8 cellular contexts compared by ENCODE assay signal in genomic region chr4:48698029-48698901, GRCh38.
A peak's percentile ranks its signal among the peaks of the same experiment; 100 is the strongest.
DNase-seq lines count a peak whose midpoint lies in the region; ATAC-seq lines count a peak whose summit lies in the region.

No MANE protein-coding gene starts in this region.

- H2AK5ac ChIP-seq in trophoblast cell (ENCODE audit: low read length): no peak overlapping the region

- no peaks in the 10 kb centered on the region for H3K36me3 ChIP-seq in trophoblast cell (ENCODE audit: control insufficient read depth in 1 of 2, insufficient read depth in 2 of 2, low read length in 2 of 2)

- no peak overlapping the region for H3K27ac ChIP-seq in trophoblast cell (ENCODE audit: low read depth, low read length)

- H2BK12ac ChIP-seq in trophoblast cell (ENCODE audit: low read length): no peak overlapping the region

- H3K27me3 ChIP-seq in trophoblast cell (ENCODE audit: insufficient read depth, low read length): no peaks in the 10 kb centered on the region

- H3K9ac ChIP-seq in trophoblast cell (ENCODE audit: low read length): no peak overlapping the region

- H3K18ac ChIP-seq in trophoblast cell (ENCODE audit: low read length): no peak overlapping the region

- no peak for ATAC-seq in GM21390 (IDR thresholded peaks at IDR 0.05; ENCODE audit: unreplicated experiment)

- H3K4me1 ChIP-seq in trophoblast cell (ENCODE audit: control insufficient read depth in 1 of 2, insufficient read depth in 2 of 2, low read length in 2 of 2): peaks cover 2 to 6% of the 10 kb centered on the region in 2 experiments

- no CpG with 5 or more reads among the region's 4 CpGs for WGBS in trophoblast cell (ENCODE audit: extremely low coverage, insufficient coverage, insufficient read length)

- H2BK5ac ChIP-seq in trophoblast cell (ENCODE audit: low read depth, low read length, poor library complexity): no peak overlapping the region

- H3K4me2 ChIP-seq in trophoblast cell (ENCODE audit: low read length): no peak overlapping the region

- H3K23ac ChIP-seq in trophoblast cell (ENCODE audit: low read length): no peak overlapping the region

- no peaks in the 10 kb centered on the region for H3K79me2 ChIP-seq in trophoblast cell (ENCODE audit: control insufficient read depth, insufficient read depth, low read length, poor library complexity)

- no peaks in the 10 kb centered on the region for H3K9me3 ChIP-seq in trophoblast cell (ENCODE audit: insufficient read depth, low read depth, low read length)

- H3K4me3 ChIP-seq in trophoblast cell (ENCODE audit: low read depth, low read length): no peak overlapping the region

- no peak overlapping the region for H3K4ac ChIP-seq in trophoblast cell (ENCODE audit: low read depth, low read length)

- H4K12ac ChIP-seq in trophoblast cell (ENCODE audit: low read depth, low read length): no peak overlapping the region

- no peak overlapping the region for H2AFZ ChIP-seq in trophoblast cell (ENCODE audit: insufficient read depth, low read length, poor library complexity)

- no peak overlapping the region for H4K91ac ChIP-seq in trophoblast cell (ENCODE audit: low read depth, low read length)

- no peaks in the 10 kb centered on the region for H3K79me1 ChIP-seq in trophoblast cell (ENCODE audit: low read length)

- DNase-seq in GM04503 (ENCODE audit: low read depth) (peak; percentile 68), RKO (ENCODE audit: low spot score) (peak; percentile 69), fibroblast of the conjunctiva (ENCODE audit: low read depth) (peak; percentile 61), trophoblast cell (peak; percentile 82 to 94), hippocampal formation (lab: John Stamatoyannopoulos, UW) (no peak), midbrain (lab: John Stamatoyannopoulos, UW) (no peak)
- DNase-seq in stimulated activated CD4-positive, alpha-beta T cell treated with anti-CD3 and anti-CD28 coated beads, Interleukin-2, amount 100 ng/mL, for 24 hours: no peak

- no peak overlapping the region for H2BK120ac ChIP-seq in trophoblast cell (ENCODE audit: insufficient read depth, low read length, poor library complexity)

- H4K8ac ChIP-seq in trophoblast cell (ENCODE audit: low read depth, low read length): no peak overlapping the region

- H3K14ac ChIP-seq in trophoblast cell (ENCODE audit: low read length): no peak overlapping the region

Comparison
In these comparisons a context has a peak if more than half of its experiments do, and no peak if none do; other contexts are left out.
1. DNase-seq: peak in GM04503 (single experiment), RKO (single experiment), fibroblast of the conjunctiva (single experiment) and trophoblast cell (2 of 2); none in hippocampal formation (0 of 2), stimulated activated CD4-positive, alpha-beta T cell treated with anti-CD3 and anti-CD28 coated beads, Interleukin-2, amount 100 ng/mL, for 24 hours (0 of 2) and midbrain (single experiment).